ENCODE assay signal across 8 cellular contexts in the genomic region with DNA sequence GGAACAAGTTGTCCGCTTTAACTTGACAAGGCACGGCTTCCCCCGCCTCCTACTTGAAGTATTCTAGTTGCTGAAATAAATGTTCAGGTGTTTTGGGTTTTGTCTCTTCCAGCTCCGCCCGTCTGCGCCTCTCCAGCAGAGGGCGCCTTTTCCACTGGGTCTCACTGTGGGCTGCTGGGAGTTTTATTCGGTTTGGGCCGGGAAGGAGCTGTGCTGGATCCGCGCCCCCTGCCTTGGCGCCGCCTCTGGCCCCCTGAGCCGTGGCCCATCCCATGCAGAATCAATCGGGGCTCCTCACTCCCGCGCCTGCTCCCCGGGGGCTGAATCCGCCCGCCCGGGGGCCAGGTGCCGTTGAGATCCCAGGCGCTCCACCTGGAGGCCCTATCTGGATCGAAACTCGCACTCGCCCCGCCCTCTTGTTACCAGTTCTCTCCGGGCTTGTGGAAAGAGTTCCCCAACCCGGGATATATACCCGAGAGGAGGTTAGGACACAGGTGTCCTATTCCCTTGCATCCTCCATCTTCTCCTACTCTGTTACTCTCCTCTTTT.
DNase-seq lines count a peak whose midpoint lies in the region; ATAC-seq, FAIRE-seq and TF ChIP-seq lines count a peak whose summit lies in the region.

No MANE protein-coding gene starts in this region.

- ATAC-seq in HG03460 (IDR thresholded peaks at IDR 0.05; ENCODE audit: unreplicated experiment): peak; percentile 72

- peak overlapping the region; percentile 59 for H3K4me3 ChIP-seq in retinal pigment epithelial cell (ENCODE audit: low read length)

- intact Hi-C loops in head of caudate nucleus (cut with DNase I): no loop called here

- TF ChIP-seq CTCF in 22Rv1 (IDR thresholded peaks at IDR 0.05) (peak; percentile 98), retinal pigment epithelial cell (conservative IDR thresholded peaks at IDR 0.05; ENCODE audit: low read depth, low read length) (peak; percentile 80)

- FAIRE-seq in GM18507 (lab: Jason Lieb, UNC): no peak

- DNase-seq in GM18507 (ENCODE audit: extremely low spot score, insufficient read length, low read depth) (peak; percentile 8), RPMI8226 (peak; percentile 43), head of caudate nucleus (peak; percentile 21 to 79 (median 50)), retinal pigment epithelial cell (ENCODE audit: low read depth) (no peak), T1000 (lab: John Stamatoyannopoulos, UW) (no peak)
- DNase-seq in activated naive CD4-positive, alpha-beta T cell (lab: John Stamatoyannopoulos, UW): peak in 3 of 4 experiments; percentile 4 to 34 (median 12)

- no peak overlapping the region for H3K27ac ChIP-seq in 22Rv1

Comparison
In these comparisons a context has a peak if more than half of its experiments do, and no peak if none do; other contexts are left out.
1. DNase-seq: peak in GM18507 (single experiment), RPMI8226 (single experiment), activated naive CD4-positive, alpha-beta T cell (3 of 4) and head of caudate nucleus (42 of 42); none in retinal pigment epithelial cell (single experiment) and T1000 (single experiment).